In genomic region chr5:139248826-139249453, GRCh38 we compare ENCODE assay signal across 31 cellular contexts.
"Had no signal": no experiment of that assay in that cellular context is flagged by ENCODE, and none has a peak within 500 bp of the region (broad histone marks: within the 10 kb centered on the region; RNA-seq: fewer than 3 reads in every experiment).

No MANE protein-coding gene starts in this region.

- H3K36me3 ChIP-seq: neutrophil, ovary, right lobe of liver, spleen, stomach, thoracic aorta, thyroid gland, tibial nerve, upper lobe of left lung, vagina had no signal

- DNase-seq: naive thymus-derived CD4-positive, alpha-beta T cell; natural killer cell; nucleus accumbens; ovary; posterior cingulate gyrus; psoas muscle; right cardiac atrium; right lobe of liver; spleen; stimulated activated CD4-positive, alpha-beta T cell treated with anti-CD3 and anti-CD28 coated beads, Interleukin-12 subunit alpha, Interleukin-12 subunit beta, amount 100 ng/mL, for 4 hours; stimulated activated CD4-positive, alpha-beta T cell treated with anti-CD3 and anti-CD28 coated beads, Interleukin-1b, Interleukin-23, amount 100 ng/mL, for 48 hours; stimulated activated CD4-positive, alpha-beta T cell treated with anti-CD3 and anti-CD28 coated beads, Interleukin-4, amount 100 ng/mL, for 1 hour; stimulated activated CD4-positive, alpha-beta T cell treated with anti-CD3 and anti-CD28 coated beads, Interleukin-4, amount 100 ng/mL, for 4 hours; stimulated activated CD8-positive, alpha-beta memory T cell treated with anti-CD3 and anti-CD28 coated beads, Interleukin-4, amount 100 ng/mL, for 48 hours; stimulated activated naive B cell treated with anti-CD40 and anti-IgM and Interleukin-4, amounts not matched to agents 10 μg/mL and 1 μg/mL and 100 μg/mL, for 72 hours; stimulated activated naive CD4-positive, alpha-beta T cell treated with Interleukin-2 at 50 U/mL for 16 hours; stomach; thyroid gland; trophoblast cell; upper lobe of left lung had no signal

- H3K4me3 Mint-ChIP-seq: naive thymus-derived CD4-positive, alpha-beta T cell; natural killer cell; nephron; neural crest cell; stimulated activated naive B cell treated with anti-CD40 and anti-IgM and Interleukin-4, amounts not matched to agents 10 μg/mL and 1 μg/mL and 100 μg/mL, for 72 hours; stimulated activated naive CD8-positive, alpha-beta T cell treated with anti-CD3 and anti-CD28 coated beads, Interleukin-15, Interleukin-2, amounts not matched to agents 100 ng/mL and 50 ng/mL, for 24 hours had no signal

- H3K27ac Mint-ChIP-seq: natural killer cell; progenitor cell of endocrine pancreas; stimulated activated naive B cell treated with anti-CD40 and anti-IgM and Interleukin-4, amounts not matched to agents 10 μg/mL and 1 μg/mL and 100 μg/mL, for 72 hours; stimulated activated naive CD8-positive, alpha-beta T cell treated with anti-CD3 and anti-CD28 coated beads, Interleukin-15, Interleukin-2, amounts not matched to agents 100 ng/mL and 50 ng/mL, for 24 hours had no signal

- ATAC-seq: naive thymus-derived CD4-positive, alpha-beta T cell; natural killer cell; psoas muscle; right cardiac atrium; right lobe of liver; stimulated activated naive B cell treated with anti-CD40 and anti-IgM and Interleukin-4, amounts not matched to agents 10 μg/mL and 1 μg/mL and 100 μg/mL, for 72 hours had no signal

- H3K36me3 Mint-ChIP-seq: naive thymus-derived CD4-positive, alpha-beta T cell; natural killer cell; stimulated activated naive B cell treated with anti-CD40 and anti-IgM and Interleukin-4, amounts not matched to agents 10 μg/mL and 1 μg/mL and 100 μg/mL, for 72 hours had no signal

- H3K9me3 Mint-ChIP-seq: naive thymus-derived CD4-positive, alpha-beta T cell; natural killer cell; nephron; neural crest cell; stimulated activated naive B cell treated with anti-CD40 and anti-IgM and Interleukin-4, amounts not matched to agents 10 μg/mL and 1 μg/mL and 100 μg/mL, for 72 hours; stimulated activated naive CD8-positive, alpha-beta T cell treated with anti-CD3 and anti-CD28 coated beads, Interleukin-15, Interleukin-2, amounts not matched to agents 100 ng/mL and 50 ng/mL, for 24 hours had no signal

- H3K9me3 ChIP-seq: neutrophil, ovary, psoas muscle, right lobe of liver, spleen, stomach, thoracic aorta, thyroid gland, tibial nerve, upper lobe of left lung, vagina had no signal

- H3K27me3 Mint-ChIP-seq: stimulated activated naive B cell treated with anti-CD40 and anti-IgM and Interleukin-4, amounts not matched to agents 10 μg/mL and 1 μg/mL and 100 μg/mL, for 72 hours; stimulated activated naive CD8-positive, alpha-beta T cell treated with anti-CD3 and anti-CD28 coated beads, Interleukin-15, Interleukin-2, amounts not matched to agents 100 ng/mL and 50 ng/mL, for 24 hours had no signal

- H3K27me3 ChIP-seq: neutrophil, ovary, right lobe of liver, spleen, stomach, thyroid gland, tibial nerve, upper lobe of left lung, vagina had no signal

- H3K4me1 ChIP-seq: parathyroid adenoma, psoas muscle, right lobe of liver, tibial nerve, vagina had no signal

- H3K4me3 ChIP-seq: ovary, psoas muscle, right lobe of liver, skin epidermis, smooth muscle cell, spleen, stomach, thoracic aorta, thyroid gland, tibial nerve, upper lobe of left lung, vagina had no signal

- H3K27ac ChIP-seq: neutrophil, ovary, parathyroid adenoma, psoas muscle, right lobe of liver, skin epidermis, spleen, stomach, thoracic aorta, thyroid gland, tibial nerve, upper lobe of left lung, vagina had no signal
